ENCODE assay signal across 1 cellular context in genomic region chr18:7878265-7879173, GRCh38.
TF ChIP-seq lines count a peak whose summit lies in the region.

No MANE protein-coding gene starts in this region.

TF ChIP-seq in HEK293, 187 proteins besides CTCF, POLR2A, EP300 and RAD21 (continued from another document):
- no peak for TF ChIP-seq HOXA7 (CRISPR knock-in tag; IDR thresholded peaks at IDR 0.05; ENCODE audit: borderline replicate concordance)
- TF ChIP-seq HIC1 (tag by site-specific recombination; IDR thresholded peaks at IDR 0.05): peak; percentile 45; the same call in 1 of the 2 replicates
- no peak for TF ChIP-seq ZNF571 (tag by site-specific recombination; IDR thresholded peaks at IDR 0.05)
- TF ChIP-seq, protein P1, sequence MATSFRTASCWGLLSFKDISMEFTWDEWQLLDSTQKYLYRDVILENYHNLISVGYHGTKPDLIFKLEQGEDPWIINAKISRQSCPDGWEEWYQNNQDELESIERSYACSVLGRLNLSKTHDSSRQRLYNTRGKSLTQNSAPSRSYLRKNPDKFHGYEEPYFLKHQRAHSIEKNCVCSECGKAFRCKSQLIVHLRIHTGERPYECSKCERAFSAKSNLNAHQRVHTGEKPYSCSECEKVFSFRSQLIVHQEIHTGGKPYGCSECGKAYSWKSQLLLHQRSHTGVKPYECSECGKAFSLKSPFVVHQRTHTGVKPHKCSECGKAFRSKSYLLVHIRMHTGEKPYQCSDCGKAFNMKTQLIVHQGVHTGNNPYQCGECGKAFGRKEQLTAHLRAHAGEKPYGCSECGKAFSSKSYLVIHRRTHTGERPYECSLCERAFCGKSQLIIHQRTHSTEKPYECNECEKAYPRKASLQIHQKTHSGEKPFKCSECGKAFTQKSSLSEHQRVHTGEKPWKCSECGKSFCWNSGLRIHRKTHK (tag by site-specific recombination; IDR thresholded peaks at IDR 0.05): no peak
- no peak for TF ChIP-seq ZNF280D (tag by site-specific recombination; IDR thresholded peaks at IDR 0.05)
- TF ChIP-seq ZNF664 (tag by site-specific recombination; IDR thresholded peaks at IDR 0.05): 0 out of 2 replicates have a peak, but pooled peaks have one; percentile 43
- peak; percentile 50; the same call in 1 of the 2 replicates for TF ChIP-seq FEZF1 (tag by site-specific recombination; IDR thresholded peaks at IDR 0.05)
- no peak for TF ChIP-seq SCRT2 (tag by site-specific recombination; IDR thresholded peaks at IDR 0.05)
- no peak for TF ChIP-seq KLF10 (tag by site-specific recombination; IDR thresholded peaks at IDR 0.05)
- TF ChIP-seq GFI1B (tag by site-specific recombination; IDR thresholded peaks at IDR 0.05): no peak
- TF ChIP-seq ZBTB49 (tag by site-specific recombination; IDR thresholded peaks at IDR 0.05; ENCODE audit: low read depth): no peak
- TF ChIP-seq ZNF558 (tag by site-specific recombination; IDR thresholded peaks at IDR 0.05): no peak
- TF ChIP-seq IKZF3 (tag by site-specific recombination; IDR thresholded peaks at IDR 0.05): no peak
- TF ChIP-seq TRIM28 (IDR thresholded peaks at IDR 0.05; ENCODE audit: borderline replicate concordance, low read length): no peak
- no peak for TF ChIP-seq ZNF324 (tag by site-specific recombination; IDR thresholded peaks at IDR 0.05)
- TF ChIP-seq, protein P2, sequence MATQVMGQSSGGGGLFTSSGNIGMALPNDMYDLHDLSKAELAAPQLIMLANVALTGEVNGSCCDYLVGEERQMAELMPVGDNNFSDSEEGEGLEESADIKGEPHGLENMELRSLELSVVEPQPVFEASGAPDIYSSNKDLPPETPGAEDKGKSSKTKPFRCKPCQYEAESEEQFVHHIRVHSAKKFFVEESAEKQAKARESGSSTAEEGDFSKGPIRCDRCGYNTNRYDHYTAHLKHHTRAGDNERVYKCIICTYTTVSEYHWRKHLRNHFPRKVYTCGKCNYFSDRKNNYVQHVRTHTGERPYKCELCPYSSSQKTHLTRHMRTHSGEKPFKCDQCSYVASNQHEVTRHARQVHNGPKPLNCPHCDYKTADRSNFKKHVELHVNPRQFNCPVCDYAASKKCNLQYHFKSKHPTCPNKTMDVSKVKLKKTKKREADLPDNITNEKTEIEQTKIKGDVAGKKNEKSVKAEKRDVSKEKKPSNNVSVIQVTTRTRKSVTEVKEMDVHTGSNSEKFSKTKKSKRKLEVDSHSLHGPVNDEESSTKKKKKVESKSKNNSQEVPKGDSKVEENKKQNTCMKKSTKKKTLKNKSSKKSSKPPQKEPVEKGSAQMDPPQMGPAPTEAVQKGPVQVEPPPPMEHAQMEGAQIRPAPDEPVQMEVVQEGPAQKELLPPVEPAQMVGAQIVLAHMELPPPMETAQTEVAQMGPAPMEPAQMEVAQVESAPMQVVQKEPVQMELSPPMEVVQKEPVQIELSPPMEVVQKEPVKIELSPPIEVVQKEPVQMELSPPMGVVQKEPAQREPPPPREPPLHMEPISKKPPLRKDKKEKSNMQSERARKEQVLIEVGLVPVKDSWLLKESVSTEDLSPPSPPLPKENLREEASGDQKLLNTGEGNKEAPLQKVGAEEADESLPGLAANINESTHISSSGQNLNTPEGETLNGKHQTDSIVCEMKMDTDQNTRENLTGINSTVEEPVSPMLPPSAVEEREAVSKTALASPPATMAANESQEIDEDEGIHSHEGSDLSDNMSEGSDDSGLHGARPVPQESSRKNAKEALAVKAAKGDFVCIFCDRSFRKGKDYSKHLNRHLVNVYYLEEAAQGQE (tag by site-specific recombination; IDR thresholded peaks at IDR 0.05): no peak
- TF ChIP-seq KLF16 (tag by site-specific recombination; IDR thresholded peaks at IDR 0.05): no peak
- TF ChIP-seq, protein P3, sequence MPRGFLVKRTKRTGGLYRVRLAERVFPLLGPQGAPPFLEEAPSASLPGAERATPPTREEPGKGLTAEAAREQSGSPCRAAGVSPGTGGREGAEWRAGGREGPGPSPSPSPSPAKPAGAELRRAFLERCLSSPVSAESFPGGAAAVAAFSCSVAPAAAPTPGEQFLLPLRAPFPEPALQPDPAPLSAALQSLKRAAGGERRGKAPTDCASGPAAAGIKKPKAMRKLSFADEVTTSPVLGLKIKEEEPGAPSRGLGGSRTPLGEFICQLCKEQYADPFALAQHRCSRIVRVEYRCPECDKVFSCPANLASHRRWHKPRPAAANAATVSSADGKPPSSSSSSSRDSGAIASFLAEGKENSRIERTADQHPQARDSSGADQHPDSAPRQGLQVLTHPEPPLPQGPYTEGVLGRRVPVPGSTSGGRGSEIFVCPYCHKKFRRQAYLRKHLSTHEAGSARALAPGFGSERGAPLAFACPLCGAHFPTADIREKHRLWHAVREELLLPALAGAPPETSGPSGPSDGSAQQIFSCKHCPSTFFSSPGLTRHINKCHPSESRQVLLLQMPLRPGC (tag by site-specific recombination; IDR thresholded peaks at IDR 0.05): no peak
- no peak for TF ChIP-seq ZNF792 (tag by site-specific recombination; IDR thresholded peaks at IDR 0.05)
- no peak for TF ChIP-seq HOXD13 (CRISPR knock-in tag; IDR thresholded peaks at IDR 0.05; ENCODE audit: borderline replicate concordance)
- no peak for TF ChIP-seq BCL11A (tag by site-specific recombination; IDR thresholded peaks at IDR 0.05; ENCODE audit: low read depth)
- TF ChIP-seq, protein P4, sequence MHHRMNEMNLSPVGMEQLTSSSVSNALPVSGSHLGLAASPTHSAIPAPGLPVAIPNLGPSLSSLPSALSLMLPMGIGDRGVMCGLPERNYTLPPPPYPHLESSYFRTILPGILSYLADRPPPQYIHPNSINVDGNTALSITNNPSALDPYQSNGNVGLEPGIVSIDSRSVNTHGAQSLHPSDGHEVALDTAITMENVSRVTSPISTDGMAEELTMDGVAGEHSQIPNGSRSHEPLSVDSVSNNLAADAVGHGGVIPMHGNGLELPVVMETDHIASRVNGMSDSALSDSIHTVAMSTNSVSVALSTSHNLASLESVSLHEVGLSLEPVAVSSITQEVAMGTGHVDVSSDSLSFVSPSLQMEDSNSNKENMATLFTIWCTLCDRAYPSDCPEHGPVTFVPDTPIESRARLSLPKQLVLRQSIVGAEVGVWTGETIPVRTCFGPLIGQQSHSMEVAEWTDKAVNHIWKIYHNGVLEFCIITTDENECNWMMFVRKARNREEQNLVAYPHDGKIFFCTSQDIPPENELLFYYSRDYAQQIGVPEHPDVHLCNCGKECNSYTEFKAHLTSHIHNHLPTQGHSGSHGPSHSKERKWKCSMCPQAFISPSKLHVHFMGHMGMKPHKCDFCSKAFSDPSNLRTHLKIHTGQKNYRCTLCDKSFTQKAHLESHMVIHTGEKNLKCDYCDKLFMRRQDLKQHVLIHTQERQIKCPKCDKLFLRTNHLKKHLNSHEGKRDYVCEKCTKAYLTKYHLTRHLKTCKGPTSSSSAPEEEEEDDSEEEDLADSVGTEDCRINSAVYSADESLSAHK (tag by site-specific recombination; IDR thresholded peaks at IDR 0.05): peak; percentile 22; the same call in 1 of the 2 replicates
- no peak for TF ChIP-seq ZNF350 (tag by site-specific recombination; IDR thresholded peaks at IDR 0.05)
- TF ChIP-seq, protein P5, sequence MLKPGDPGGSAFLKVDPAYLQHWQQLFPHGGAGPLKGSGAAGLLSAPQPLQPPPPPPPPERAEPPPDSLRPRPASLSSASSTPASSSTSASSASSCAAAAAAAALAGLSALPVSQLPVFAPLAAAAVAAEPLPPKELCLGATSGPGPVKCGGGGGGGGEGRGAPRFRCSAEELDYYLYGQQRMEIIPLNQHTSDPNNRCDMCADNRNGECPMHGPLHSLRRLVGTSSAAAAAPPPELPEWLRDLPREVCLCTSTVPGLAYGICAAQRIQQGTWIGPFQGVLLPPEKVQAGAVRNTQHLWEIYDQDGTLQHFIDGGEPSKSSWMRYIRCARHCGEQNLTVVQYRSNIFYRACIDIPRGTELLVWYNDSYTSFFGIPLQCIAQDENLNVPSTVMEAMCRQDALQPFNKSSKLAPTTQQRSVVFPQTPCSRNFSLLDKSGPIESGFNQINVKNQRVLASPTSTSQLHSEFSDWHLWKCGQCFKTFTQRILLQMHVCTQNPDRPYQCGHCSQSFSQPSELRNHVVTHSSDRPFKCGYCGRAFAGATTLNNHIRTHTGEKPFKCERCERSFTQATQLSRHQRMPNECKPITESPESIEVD (tag by site-specific recombination; IDR thresholded peaks at IDR 0.05): peak; percentile 47
- no peak for TF ChIP-seq OSR2 (tag by site-specific recombination; IDR thresholded peaks at IDR 0.05)
- TF ChIP-seq ZNF202 (tag by site-specific recombination; IDR thresholded peaks at IDR 0.05; ENCODE audit: borderline replicate concordance): no peak
- no peak for TF ChIP-seq ZNF354C (tag by site-specific recombination; IDR thresholded peaks at IDR 0.05; ENCODE audit: borderline replicate concordance, low read depth)
- TF ChIP-seq ZNF121 (tag by site-specific recombination; IDR thresholded peaks at IDR 0.05): no peak
- TF ChIP-seq ZNF791 (tag by site-specific recombination; IDR thresholded peaks at IDR 0.05): no peak
- no peak for TF ChIP-seq ZNF76 (tag by site-specific recombination; IDR thresholded peaks at IDR 0.05; ENCODE audit: borderline replicate concordance, low read depth)
TF ChIP-seq in HEK293: peak in this region for 6.
